In the genomic region with DNA sequence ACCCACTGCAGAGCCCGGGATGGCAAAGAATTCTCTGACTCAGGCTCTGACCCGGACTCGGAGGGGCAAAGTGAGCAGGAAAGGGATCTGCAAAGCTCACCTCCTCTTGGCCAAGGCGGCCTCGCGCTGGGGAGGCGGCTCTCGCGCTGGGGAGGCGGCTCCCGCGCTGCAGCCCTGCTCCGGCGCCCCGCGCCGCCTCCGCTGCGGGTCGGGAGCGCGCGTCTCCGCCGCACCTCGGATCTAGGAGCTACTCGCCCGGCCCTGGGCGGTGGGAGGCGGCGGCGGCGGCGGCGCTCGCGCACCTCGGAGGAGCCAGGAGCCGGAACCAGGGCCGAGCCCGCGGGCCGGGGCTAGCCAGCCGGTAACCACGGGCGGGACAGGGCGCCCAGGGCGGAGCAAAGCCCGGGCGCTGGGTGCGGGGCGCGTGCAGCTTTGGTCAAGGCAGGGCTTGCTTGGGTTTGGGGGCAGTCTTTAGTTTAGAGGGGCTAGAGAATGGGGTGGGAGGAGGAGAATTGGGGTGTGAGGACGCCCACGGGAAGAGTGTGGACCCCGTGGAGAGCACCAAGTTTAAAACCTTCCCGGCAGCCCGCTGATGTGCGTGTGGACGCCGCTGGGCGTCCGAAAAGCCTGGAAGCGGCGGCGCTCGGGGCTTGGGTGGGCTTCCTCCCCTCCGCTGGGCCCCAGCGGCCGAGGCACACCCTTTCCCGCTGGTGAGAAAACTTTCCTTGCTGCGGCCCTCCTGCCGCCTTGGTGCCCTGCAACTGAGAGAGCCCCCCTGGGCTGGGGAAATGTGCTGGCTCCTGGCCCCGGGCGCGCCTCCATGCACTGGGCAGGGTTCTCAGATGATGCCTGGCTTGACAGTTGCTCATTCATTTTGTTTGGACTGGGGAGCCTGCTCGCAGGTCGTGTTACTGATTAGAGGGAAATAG, we compare ENCODE assay signal across 8 cellular contexts. TPM values are rescaled to one million over a fixed set of nuclear protein-coding genes. Genes with fewer than 3 reads are reported as not detected.
DNase-seq lines count a peak whose midpoint lies in the region; ATAC-seq, FAIRE-seq and TF ChIP-seq lines count a peak whose summit lies in the region.

A gene with protein sequence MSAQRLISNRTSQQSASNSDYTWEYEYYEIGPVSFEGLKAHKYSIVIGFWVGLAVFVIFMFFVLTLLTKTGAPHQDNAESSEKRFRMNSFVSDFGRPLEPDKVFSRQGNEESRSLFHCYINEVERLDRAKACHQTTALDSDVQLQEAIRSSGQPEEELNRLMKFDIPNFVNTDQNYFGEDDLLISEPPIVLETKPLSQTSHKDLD (plus strand): TSS at position 250 of the 929 bp plus-strand sequence. CDS start 21,547 bp downstream, outside the sequence.

- DNase-seq in Right ventricle myocardium inferior (ENCODE audit: missing footprints): no peak
- DNase-seq in cardiac septum (ENCODE audit: low spot score): no peak
- DNase-seq in LNCaP clone FGC (ENCODE audit: low read depth): no peak
- DNase-seq in ascending aorta (ENCODE audit: low spot score in 2 of 2): peak in 1 of 2 donors; percentile 74
- DNase-seq in small intestine: peak; percentile 51
- no peak for DNase-seq in T-helper 9 cell
- no peak for DNase-seq in effector CD8-positive, alpha-beta T cell (lab: John Stamatoyannopoulos, UW)

- H3K9ac ChIP-seq in iPS-20b (ENCODE audit: low read depth, low read length): peak within 1 kb of the TSS; percentile 71

- H3K27ac ChIP-seq in ascending aorta (peak within 1 kb of the TSS; percentile 87 to 96), iPS-20b (ENCODE audit: low read length) (no peak within 1 kb of the TSS), small intestine (ENCODE audit: low read depth in 1 of 2, low read length in 1 of 2) (peak within 1 kb of the TSS in 1 of 2 donors; percentile 13)

- peak; percentile 54 for ATAC-seq in Right ventricle myocardium inferior

- FAIRE-seq in small intestine (lab: Jason Lieb, UNC): no peak

- H3K4me1 ChIP-seq in ascending aorta (peaks cover 0 to 49% of the 10 kb centered on the region in 2 donors), iPS-20b (ENCODE audit: insufficient read depth, low read length) (peaks cover 22% of the 10 kb centered on the region), small intestine (ENCODE audit: control insufficient read depth in 2 of 2, insufficient read depth in 1 of 2, low read depth in 1 of 2, low read length in 1 of 2) (no peaks in the 10 kb centered on the region)

- peak within 1 kb of the TSS; percentile 42 for H3K4me3 ChIP-seq in LNCaP clone FGC (ENCODE audit: low read depth, low read length)
- H3K4me3 ChIP-seq in ascending aorta: peak within 1 kb of the TSS; percentile 52 to 88
- H3K4me3 ChIP-seq in iPS-20b (ENCODE audit: low read length): peak within 1 kb of the TSS; percentile 68
- H3K4me3 ChIP-seq in small intestine (ENCODE audit: low read depth in 1 of 2, low read length in 2 of 2): peak within 1 kb of the TSS; percentile 31 to 66

- no peaks in the 10 kb centered on the region for H3K9me3 ChIP-seq in ascending aorta
- H3K9me3 ChIP-seq in iPS-20b (ENCODE audit: insufficient read depth, low read depth, low read length): peaks cover 6% of the 10 kb centered on the region
- H3K9me3 ChIP-seq in small intestine (ENCODE audit: control insufficient read depth, low read depth): no peaks in the 10 kb centered on the region

- H3K36me3 ChIP-seq in ascending aorta: no peaks in the 10 kb centered on the region
- H3K36me3 ChIP-seq in iPS-20b (ENCODE audit: insufficient read depth, low read depth, low read length): no peaks in the 10 kb centered on the region
- no peaks in the 10 kb centered on the region for H3K36me3 ChIP-seq in small intestine (ENCODE audit: control insufficient read depth in 2 of 2, insufficient read depth in 2 of 2, low read length in 2 of 2)

- no peaks in the 10 kb centered on the region for H3K27me3 ChIP-seq in ascending aorta
- H3K27me3 ChIP-seq in iPS-20b (ENCODE audit: insufficient read depth, low read length): peaks cover 29% of the 10 kb centered on the region
- H3K27me3 ChIP-seq in small intestine (ENCODE audit: control insufficient read depth in 2 of 2, insufficient read depth in 2 of 2, low read length in 2 of 2): no peaks in the 10 kb centered on the region

- 0 to 1% (median 1%) methylated on average over 56 to 78 of the region's 78 CpGs for WGBS in small intestine, 3 donors

- TF ChIP-seq CTCF in LNCaP clone FGC (IDR thresholded peaks at IDR 0.05; ENCODE audit: control insufficient read depth, extremely low read depth, insufficient read depth) (no peak), ascending aorta (IDR thresholded peaks at IDR 0.05) (no peak)

- intact Hi-C loops in Right ventricle myocardium inferior (cut with DNase I): no loop called here
- intact Hi-C loops in cardiac septum (cut with DNase I): no loop called here
- intact Hi-C loops in ascending aorta (cut with DNase I): loop anchor here (2.0 to 5.0 kb wide), 2 partner anchors 17 to 59 kb away; no protein-coding TSS in a partner anchor

RNA-seq across cellular contexts. Expression of the gene that starts here (rescaled TPM):
- total RNA-seq in Right ventricle myocardium inferior (not detected), cardiac septum (0.48 TPM), ascending aorta (47.3 TPM)
- polyA plus RNA-seq in small intestine: 1 to 10 TPM in 2 of 3 donors, under 1 TPM in 1; 0.67 to 6.9 (median 1.9) TPM

Comparison
In these comparisons a context has a peak if more than half of its experiments do, and no peak if none do; other contexts are left out.
1. RNA of the gene that starts here (total RNA-seq): 47.3 TPM in ascending aorta (single experiment); 0.48 TPM in cardiac septum (single experiment) and not detected in Right ventricle myocardium inferior (single experiment); every median in the first group is over 10 times any median in the second.
2. Peak in ATAC-seq in Right ventricle myocardium inferior; RNA of the gene not detected or under 1 TPM.
3. Peak in every context shown above with its lines, with median percentiles within 50 percentile points of each other: H3K4me3 ChIP-seq.